ENCODE assay signal across 27 cellular contexts in the genomic region with DNA sequence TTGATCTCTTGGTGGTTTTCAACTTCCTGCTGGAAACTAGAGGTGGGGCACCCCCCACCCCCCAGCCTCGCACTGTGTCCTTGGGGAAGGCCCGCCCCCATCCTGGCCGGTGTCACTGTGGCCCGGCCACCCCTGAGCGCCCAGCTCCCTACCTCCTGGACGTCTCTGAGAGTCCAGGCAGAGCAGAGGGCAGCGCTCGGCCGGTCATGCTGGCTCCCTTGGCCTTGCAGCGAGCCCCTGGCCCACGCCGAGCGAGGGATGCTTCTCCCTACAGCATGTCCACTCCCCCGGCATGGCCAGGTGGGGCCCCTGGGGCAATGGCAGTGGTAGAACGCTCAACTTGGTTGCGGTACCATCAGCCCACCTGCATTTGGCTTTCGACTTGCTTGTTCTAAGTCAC.
"Had no signal": no experiment of that assay in that cellular context is flagged by ENCODE, and none has a peak within 500 bp of the region (broad histone marks: within the 10 kb centered on the region; RNA-seq: fewer than 3 reads in every experiment).

No MANE protein-coding gene starts in this region.

- H3K27ac Mint-ChIP-seq: activated naive CD4-positive, alpha-beta T cell treated with anti-CD3 and anti-CD28 coated beads, Interleukin-2, amount 10 ng/mL, durations not matched to agents 7 days and 5 days; natural killer cell; T-helper 1 cell treated with Interleukin-12 subunit alpha and Interleukin-12 subunit beta and Interleukin-4 antibody, amounts not matched to agents 30 μg/mL and 1 μg/mL, for 36 hours had no signal

- H3K4me3 Mint-ChIP-seq: activated naive CD4-positive, alpha-beta T cell treated with anti-CD3 and anti-CD28 coated beads, Interleukin-2, amount 10 ng/mL, durations not matched to agents 7 days and 5 days; effector memory CD8-positive, alpha-beta T cell; mesothelial cell of epicardium; natural killer cell; T-helper 1 cell treated with Interleukin-12 subunit alpha and Interleukin-12 subunit beta and Interleukin-4 antibody, amounts not matched to agents 30 μg/mL and 1 μg/mL, for 36 hours had no signal

- H3K9me3 ChIP-seq: ascending aorta, esophagus squamous epithelium, gastrocnemius medialis, left ventricle myocardium inferior, ovary, prostate gland, testis, vagina had no signal

- H3K9me3 Mint-ChIP-seq: activated naive CD4-positive, alpha-beta T cell treated with anti-CD3 and anti-CD28 coated beads, Interleukin-2, amount 10 ng/mL, durations not matched to agents 7 days and 5 days; effector memory CD8-positive, alpha-beta T cell; mesothelial cell of epicardium; natural killer cell; T-helper 1 cell treated with Interleukin-12 subunit alpha and Interleukin-12 subunit beta and Interleukin-4 antibody, amounts not matched to agents 30 μg/mL and 1 μg/mL, for 36 hours had no signal

- H3K27ac ChIP-seq: ascending aorta, brain microvascular endothelial cell, esophagus squamous epithelium, gastrocnemius medialis, left ventricle myocardium inferior, ovary, prostate gland, testis, vagina had no signal

- H3K4me3 ChIP-seq: ascending aorta, esophagus squamous epithelium, gastrocnemius medialis, left ventricle myocardium inferior, ovary, prostate gland, testis, vagina had no signal

- H3K4me1 ChIP-seq: ascending aorta, prostate gland had no signal

- FAIRE-seq: colon had no signal

- ATAC-seq: effector memory CD8-positive, alpha-beta T cell; gastrocnemius medialis; natural killer cell had no signal

- H3K27me3 Mint-ChIP-seq: effector memory CD8-positive, alpha-beta T cell had no signal

- H3K36me3 ChIP-seq: brain microvascular endothelial cell, ovary had no signal

- H3K27me3 ChIP-seq: ascending aorta, brain microvascular endothelial cell, esophagus squamous epithelium, gastrocnemius medialis, ovary, testis, vagina had no signal

- DNase-seq: activated CD4-positive, alpha-beta T cell treated with anti-CD3 and anti-CD28 coated beads for 4 hours; activated CD4-positive, alpha-beta T cell treated with anti-CD3 and anti-CD28 coated beads, Interleukin-2, amount 50 U/mL, for 48 hours; activated CD4-positive, CD25-positive, alpha-beta regulatory T cell; activated CD8-positive, alpha-beta memory T cell treated with anti-CD3 and anti-CD28 coated beads, Interleukin-2, amount 50 U/mL, for 48 hours; activated effector memory CD4-positive, alpha-beta T cell treated with Interleukin-2 at 50 U/mL for 16 hours; activated naive CD4-positive, alpha-beta T cell treated with anti-CD3 and anti-CD28 coated beads, Interleukin-2, amount 10 ng/mL, durations not matched to agents 7 days and 5 days; activated T-cell treated with anti-CD3 and anti-CD28 coated beads, Interleukin-2, amount 50 U/mL, for 48 hours; brain microvascular endothelial cell; central memory CD4-positive, alpha-beta T cell; effector memory CD8-positive, alpha-beta T cell; esophagus squamous epithelium; gastrocnemius medialis; hypothalamus; left ventricle myocardium inferior; mammary epithelial cell; natural killer cell; ovary; stimulated activated CD4-positive, alpha-beta T cell treated with anti-CD3 and anti-CD28 coated beads, Interleukin-4, amount 100 ng/mL, for 24 hours; T1000; testis; trophoblast cell had no signal

- H3K36me3 Mint-ChIP-seq: natural killer cell had no signal
